In the genomic region with DNA sequence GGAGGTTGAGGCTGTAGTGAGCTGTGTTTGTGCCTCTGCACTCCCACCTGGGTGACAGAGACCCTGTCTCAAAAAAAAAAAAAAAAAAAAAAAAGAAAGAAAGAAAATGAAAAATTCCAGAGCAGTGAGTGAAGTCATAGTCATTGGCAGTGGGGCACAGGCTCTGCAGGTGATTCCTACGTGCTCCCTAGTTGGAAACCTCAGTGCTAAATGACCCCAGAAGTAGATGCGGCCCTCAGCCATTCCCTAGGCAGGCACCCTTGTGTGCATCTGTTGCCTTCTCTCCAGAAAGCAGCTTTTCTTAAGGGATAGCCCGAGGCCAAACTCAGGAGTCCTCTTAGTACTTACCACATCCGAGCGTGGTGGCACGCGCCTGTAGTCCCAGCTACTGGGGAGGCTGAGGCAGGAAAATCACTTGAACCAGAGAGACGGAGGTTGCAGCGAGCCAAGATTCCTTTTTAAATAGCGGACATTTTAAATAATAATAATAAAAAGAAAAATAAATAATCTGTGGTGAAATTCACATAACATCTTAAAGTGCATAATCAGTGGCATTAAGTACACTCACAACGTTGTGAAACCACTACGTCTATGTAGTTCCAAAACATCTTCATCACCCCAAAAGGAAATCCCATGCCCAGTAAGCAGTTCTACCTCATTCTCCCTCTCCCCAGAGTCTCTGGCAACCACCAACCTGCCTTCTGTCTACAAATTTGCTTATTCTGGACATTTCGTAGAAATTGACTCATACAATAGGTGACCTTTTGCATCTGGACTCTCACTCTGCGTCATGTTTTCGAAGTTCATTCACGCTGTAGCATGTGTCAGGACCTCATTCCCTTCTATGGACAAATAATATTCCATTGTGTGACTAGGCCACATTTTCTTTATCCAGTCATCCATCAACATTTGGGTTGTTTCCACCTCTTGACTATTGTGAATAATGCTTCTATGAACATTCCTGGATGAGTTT, we compare ENCODE assay signal across 13 cellular contexts. TPM values are rescaled to one million over a fixed set of nuclear protein-coding genes. Genes with fewer than 3 reads are reported as not detected.
DNase-seq lines count a peak whose midpoint lies in the region; ATAC-seq and TF ChIP-seq lines count a peak whose summit lies in the region.
"Had no signal": no experiment of that assay in that cellular context is flagged by ENCODE, and none has a peak within 500 bp of the region (broad histone marks: within the 10 kb centered on the region; RNA-seq: fewer than 3 reads in every experiment).

No MANE protein-coding gene starts in this region.

- no peak overlapping the region for H3K14ac ChIP-seq in mesenchymal stem cell (ENCODE audit: low read length in 2 of 2)

- DNase-seq in LHCN-M2 (ENCODE audit: low read depth): peak; percentile 84
- DNase-seq in choroid plexus epithelial cell (ENCODE audit: low read depth): peak; percentile 98
- peak; percentile 70 for DNase-seq in mesenchymal stem cell
- no peak for DNase-seq in middle frontal gyrus (ENCODE audit: extremely low spot score, low spot score)
- no peak for DNase-seq in SHP77 (lab: John Stamatoyannopoulos, UW)
- DNase-seq in activated CD8-positive, alpha-beta memory T cell treated with anti-CD3 and anti-CD28 coated beads, Interleukin-2, amount 50 U/mL, for 48 hours: no peak
- DNase-seq: COR-L47, NCI-H187 treated with DMSO at 0.1 percent for 48 hours, upper lobe of left lung had no signal

- H4K91ac ChIP-seq in mesenchymal stem cell (ENCODE audit: low read length): peak overlapping the region; percentile 43

- H3K79me1 ChIP-seq in mesenchymal stem cell (replicated peaks; ENCODE audit: low read length, poor library complexity, severe bottlenecking): no peaks in the 10 kb centered on the region

- H2BK5ac ChIP-seq in mesenchymal stem cell (ENCODE audit: low read depth, low read length, poor library complexity, severe bottlenecking): no peak overlapping the region

- no peaks in the 10 kb centered on the region for H3K9me3 ChIP-seq in BLaER1
- H3K9me3 ChIP-seq in mesenchymal stem cell (ENCODE audit: control insufficient read depth, low read length): no peaks in the 10 kb centered on the region
- H3K9me3 ChIP-seq: gastroesophageal sphincter, upper lobe of left lung had no signal

- no peak overlapping the region for H3K23ac ChIP-seq in mesenchymal stem cell (ENCODE audit: low read length in 2 of 2)

- H4K8ac ChIP-seq in mesenchymal stem cell (ENCODE audit: low read length): no peak overlapping the region

- no peak overlapping the region for H2BK120ac ChIP-seq in mesenchymal stem cell (ENCODE audit: low read depth, low read length)

- no peaks in the 10 kb centered on the region for H3K36me3 ChIP-seq in BLaER1
- H3K36me3 ChIP-seq in mesenchymal stem cell (ENCODE audit: control insufficient read depth in 1 of 2, insufficient read depth in 2 of 2, low read depth in 1 of 2, low read length in 2 of 2): no peaks in the 10 kb centered on the region
- H3K36me3 ChIP-seq: cardiac muscle cell, gastroesophageal sphincter, upper lobe of left lung had no signal

- H3K9ac ChIP-seq in BLaER1: no peak overlapping the region
- H3K9ac ChIP-seq in mesenchymal stem cell (ENCODE audit: low read length): peak overlapping the region; percentile 56

- H2AK5ac ChIP-seq in mesenchymal stem cell (ENCODE audit: low read length, severe bottlenecking): peak overlapping the region; percentile 55

- H3K18ac ChIP-seq in mesenchymal stem cell (ENCODE audit: low read depth in 1 of 2, low read length in 2 of 2): no peak overlapping the region

- H3K27me3 ChIP-seq in BLaER1 (no peaks in the 10 kb centered on the region), mesenchymal stem cell (ENCODE audit: control insufficient read depth in 1 of 2, insufficient read depth in 1 of 2, low read length in 2 of 2) (no peaks in the 10 kb centered on the region)
- H3K27me3 ChIP-seq: cardiac muscle cell, upper lobe of left lung had no signal

- no peak overlapping the region for H2BK15ac ChIP-seq in mesenchymal stem cell (ENCODE audit: low read depth, poor library complexity, severe bottlenecking)

- no peak for TF ChIP-seq CTCF in choroid plexus epithelial cell (conservative IDR thresholded peaks at IDR 0.05; ENCODE audit: low read depth, low read length)

- H3K27ac ChIP-seq in BLaER1 (no peak overlapping the region), mesenchymal stem cell (ENCODE audit: low read length, poor library complexity, severe bottlenecking) (peak overlapping the region; percentile 38)

- no peak for ATAC-seq in GM19351 (IDR thresholded peaks at IDR 0.05; ENCODE audit: unreplicated experiment)
- ATAC-seq: gastroesophageal sphincter had no signal

- no peaks in the 10 kb centered on the region for H4K20me1 ChIP-seq in BLaER1

- no peak overlapping the region for H3K4me3 ChIP-seq in BLaER1
- no peak overlapping the region for H3K4me3 ChIP-seq in choroid plexus epithelial cell (ENCODE audit: low read depth, low read length)
- H3K4me3 ChIP-seq in mesenchymal stem cell (ENCODE audit: insufficient read depth in 1 of 2, low read depth in 1 of 2, low read length in 2 of 2): no peak overlapping the region
- H3K4me3 ChIP-seq: cardiac muscle cell, gastroesophageal sphincter, upper lobe of left lung had no signal

- H3K4ac ChIP-seq in mesenchymal stem cell (ENCODE audit: low read depth in 1 of 2, low read length in 2 of 2): no peak overlapping the region

- H2AFZ ChIP-seq in mesenchymal stem cell (ENCODE audit: low read depth, low read length): no peak overlapping the region

- H2BK12ac ChIP-seq in mesenchymal stem cell (ENCODE audit: low read length in 2 of 2): no peak overlapping the region

- H3K4me1 ChIP-seq in BLaER1 (peaks cover 56% of the 10 kb centered on the region), mesenchymal stem cell (ENCODE audit: control insufficient read depth, insufficient read depth, low read depth, low read length) (peaks cover 39% of the 10 kb centered on the region)

- WGBS in mesenchymal stem cell: 81% methylated on average over 13 of the region's 16 CpGs

- H3K4me2 ChIP-seq in BLaER1 (peak overlapping the region; percentile 62; the same call in 1 of the 2 replicates), mesenchymal stem cell (ENCODE audit: low read length, poor library complexity, severe bottlenecking) (no peak overlapping the region)

RNA-seq across cellular contexts. Expression of a gene that starts 12.5 kb away (rescaled TPM):
- 28.4 and 32.8 TPM in 2 replicates for total RNA-seq in LHCN-M2 (2014; rRNA removed)
- 16.2 TPM for polyA plus RNA-seq in LHCN-M2 (2012)
- 5.4 TPM for polyA plus RNA-seq in mesenchymal stem cell (2013, experiment 1 of 2)
- polyA plus RNA-seq in mesenchymal stem cell (2013, experiment 2 of 2): 5.4 TPM

RNA-seq across cellular contexts. Expression of a gene that starts 18.2 kb away (rescaled TPM):
- 35.6 and 47.8 TPM in 2 replicates for total RNA-seq in LHCN-M2 (2014; rRNA removed)
- 31.0 TPM for polyA plus RNA-seq in LHCN-M2 (2012)
- polyA plus RNA-seq in mesenchymal stem cell (2013, experiment 1 of 2): 20.6 TPM
- polyA plus RNA-seq in mesenchymal stem cell (2013, experiment 2 of 2): 19.8 TPM

Comparison
In these comparisons a context has a peak if more than half of its experiments do, and no peak if none do; other contexts are left out.
1. DNase-seq: peak in LHCN-M2 (single experiment), choroid plexus epithelial cell (single experiment) and mesenchymal stem cell (single experiment); none in middle frontal gyrus (single experiment), SHP77 (0 of 2) and activated CD8-positive, alpha-beta memory T cell treated with anti-CD3 and anti-CD28 coated beads, Interleukin-2, amount 50 U/mL, for 48 hours (single experiment).